8 cellular contexts compared by ENCODE assay signal in genomic region chr5:98905857-98906688, GRCh38. TPM values are rescaled to one million over a fixed set of nuclear protein-coding genes. Genes with fewer than 3 reads are reported as not detected.
DNase-seq lines count a peak whose midpoint lies in the region; ATAC-seq and TF ChIP-seq lines count a peak whose summit lies in the region.

No MANE protein-coding gene starts in this region.

- H3K36me3 Mint-ChIP-seq in T-helper 2 cell treated with Interferon-gamma antibody and Interleukin-4, amounts not matched to agents 5 μg/mL and 100 μg/mL, for 36 hours (ENCODE audit: low read depth), result peaks cover 24% of the 10 kb centered on the region

- DNase-seq in AG10803 (ENCODE audit: low read depth) (peak; percentile 51), HT-29 (ENCODE audit: low spot score) (peak; percentile 75), fibroblast of pulmonary artery (ENCODE audit: low read depth) (peak; percentile 73), retinal pigment epithelial cell (ENCODE audit: low read depth) (no peak)
- no peak for DNase-seq in T-helper 2 cell treated with Interferon-gamma antibody and Interleukin-4, amounts not matched to agents 5 μg/mL and 100 μg/mL, for 36 hours (ENCODE audit: low spot score)

- no peak overlapping the region for H3K27ac Mint-ChIP-seq in T-helper 2 cell treated with Interferon-gamma antibody and Interleukin-4, amounts not matched to agents 5 μg/mL and 100 μg/mL, for 36 hours

- no peaks in the 10 kb centered on the region for H3K27me3 Mint-ChIP-seq in T-helper 2 cell treated with Interferon-gamma antibody and Interleukin-4, amounts not matched to agents 5 μg/mL and 100 μg/mL, for 36 hours (ENCODE audit: low read depth)

- H3K4me3 ChIP-seq in AG10803 (ENCODE audit: low read length) (no peak overlapping the region), fibroblast of pulmonary artery (replicated peaks; ENCODE audit: low read depth, low read length) (no peak overlapping the region), retinal pigment epithelial cell (ENCODE audit: low read length) (no peak overlapping the region)

- peaks cover 32% of the 10 kb centered on the region for H3K4me1 Mint-ChIP-seq in T-helper 2 cell treated with Interferon-gamma antibody and Interleukin-4, amounts not matched to agents 5 μg/mL and 100 μg/mL, for 36 hours (ENCODE audit: low read depth)

- ATAC-seq in SK-N-SH treated with all-trans-retinoic acid at 6 μM for 48 hours (peak; percentile 68), HG02763 (IDR thresholded peaks at IDR 0.05; ENCODE audit: unreplicated experiment) (no peak)

- H3K4me3 Mint-ChIP-seq in T-helper 2 cell treated with Interferon-gamma antibody and Interleukin-4, amounts not matched to agents 5 μg/mL and 100 μg/mL, for 36 hours, result no peak overlapping the region

- peak; percentile 79 for TF ChIP-seq CTCF in AG10803 (conservative IDR thresholded peaks at IDR 0.05; ENCODE audit: low read length)
- peak; percentile 19; the same call in 1 of the 2 replicates for TF ChIP-seq CTCF in GM12874 (IDR thresholded peaks at IDR 0.05; ENCODE audit: insufficient read depth, low read depth, low read length)
- TF ChIP-seq CTCF in fibroblast of pulmonary artery (IDR thresholded peaks at IDR 0.05; ENCODE audit: low read length, missing control alignments), result peak; percentile 59
- TF ChIP-seq CTCF in retinal pigment epithelial cell (conservative IDR thresholded peaks at IDR 0.05; ENCODE audit: low read depth, low read length), result peak; percentile 52

- H3K9me3 Mint-ChIP-seq in T-helper 2 cell treated with Interferon-gamma antibody and Interleukin-4, amounts not matched to agents 5 μg/mL and 100 μg/mL, for 36 hours, result no peaks in the 10 kb centered on the region

TF ChIP-seq in SK-N-SH treated with all-trans-retinoic acid at 6 μM for 48 hours, 23 proteins besides CTCF, POLR2A, EP300 and RAD21:
- TF ChIP-seq ISL1 (CRISPR knock-in tag; IDR thresholded peaks at IDR 0.05), result no peak
- no peak for TF ChIP-seq ZNF70 (CRISPR knock-in tag; IDR thresholded peaks at IDR 0.05)
- no peak for TF ChIP-seq SNAI2 (CRISPR knock-in tag; IDR thresholded peaks at IDR 0.05)
- no peak for TF ChIP-seq TCF4 (CRISPR knock-in tag; IDR thresholded peaks at IDR 0.05; ENCODE audit: borderline replicate concordance)
- TF ChIP-seq RARB (CRISPR knock-in tag; IDR thresholded peaks at IDR 0.05), result no peak
- TF ChIP-seq ZFP30 (CRISPR knock-in tag; IDR thresholded peaks at IDR 0.05), result no peak
- no peak for TF ChIP-seq TSHZ2 (CRISPR knock-in tag; IDR thresholded peaks at IDR 0.05)
- TF ChIP-seq ESRRG (CRISPR knock-in tag; IDR thresholded peaks at IDR 0.05), result no peak
- no peak for TF ChIP-seq GLIS3 (CRISPR knock-in tag; IDR thresholded peaks at IDR 0.05)

RNA-seq across cellular contexts. Expression of gene CHD1, which starts 22.7 kb away (rescaled TPM):
- total RNA-seq in HT-29 (2014; rRNA removed; shearing (Covaris generic)), result 18.9 and 21.6 TPM in 2 replicates

Comparison
In these comparisons a context has a peak if more than half of its experiments do, and no peak if none do; other contexts are left out.
1. DNase-seq: peak in AG10803 (single experiment), HT-29 (single experiment) and fibroblast of pulmonary artery (single experiment); none in retinal pigment epithelial cell (single experiment) and T-helper 2 cell treated with Interferon-gamma antibody and Interleukin-4, amounts not matched to agents 5 μg/mL and 100 μg/mL, for 36 hours (single experiment).
2. CTCF ChIP-seq: peak in every context shown above with its lines; median percentile 79 in AG10803; 59 in fibroblast of pulmonary artery; 52 in retinal pigment epithelial cell; 19 in GM12874.